In the genomic region with DNA sequence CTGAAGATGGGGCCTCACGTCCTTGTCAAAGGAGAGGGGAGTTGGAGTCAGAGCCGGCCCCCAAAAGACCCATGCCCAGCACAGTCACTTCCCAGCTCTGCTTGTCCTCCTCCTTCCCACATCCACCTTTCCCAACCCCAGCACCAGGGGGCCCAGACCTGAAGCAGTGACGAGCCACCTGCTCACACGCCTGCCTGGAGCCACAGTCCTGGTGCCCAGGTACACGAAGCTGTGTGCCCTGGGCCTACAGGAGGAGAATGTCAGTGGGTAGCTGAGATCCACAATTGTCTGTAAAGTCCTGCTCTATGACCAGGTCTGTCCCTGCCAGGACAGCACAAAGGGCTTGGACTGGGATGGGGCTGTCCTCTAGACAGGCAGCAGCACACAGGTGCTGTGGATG, we compare ENCODE assay signal across 24 cellular contexts.
DNase-seq lines count a peak whose midpoint lies in the region; ATAC-seq, FAIRE-seq and TF ChIP-seq lines count a peak whose summit lies in the region.
"Had no signal": no experiment of that assay in that cellular context is flagged by ENCODE, and none has a peak within 500 bp of the region (broad histone marks: within the 10 kb centered on the region; RNA-seq: fewer than 3 reads in every experiment).

No MANE protein-coding gene starts in this region.

- POLR2A ChIA-PET in IMR-90 (lab: Charles Lee; ENCODE audit: unreplicated experiment): no interaction called here

- H3K18ac ChIP-seq in IMR-90 (ENCODE audit: low read depth, low read length): no peak overlapping the region

- H3K9me1 ChIP-seq in IMR-90 (ENCODE audit: insufficient read depth, low read length): no peaks in the 10 kb centered on the region

- no peaks in the 10 kb centered on the region for H3K36me3 ChIP-seq in IMR-90 (ENCODE audit: control insufficient read depth, insufficient read depth, low read length)
- H3K36me3 ChIP-seq in bronchial epithelial cell (ENCODE audit: control insufficient read depth, insufficient read depth, low read length): no peaks in the 10 kb centered on the region
- H3K36me3 ChIP-seq: BE2C had no signal

- H2AFZ ChIP-seq in IMR-90 (replicated peaks; ENCODE audit: low read length, poor library complexity): peak overlapping the region; percentile 50

- ATAC-seq in IMR-90 (ENCODE audit: low read depth) (no peak), right cardiac atrium (no peak)
- ATAC-seq: HCT116 had no signal

- H3K14ac ChIP-seq in IMR-90 (replicated peaks; ENCODE audit: low read depth, low read length): no peak overlapping the region

- H4K91ac ChIP-seq in IMR-90 (ENCODE audit: insufficient read depth, low read depth, low read length): no peak overlapping the region

- DNase-seq in IMR-90 (no peak), bronchial epithelial cell (ENCODE audit: low read depth) (no peak), islet precursor cell (peak; percentile 51), right cardiac atrium (no peak), D721Med (ENCODE audit: insufficient read length, low spot score) (no peak), NCI-H526 (lab: John Stamatoyannopoulos, UW) (no peak), T1000 (lab: John Stamatoyannopoulos, UW) (no peak)
- DNase-seq: ACHN; BE2C; C1 segment of cervical spinal cord; CD4-positive, CD25-positive, alpha-beta regulatory T cell; CD8-positive, alpha-beta memory T cell; COR-L47; DMS153; DMS79; GDM1; GOT3; H7; HFFc6 had no signal

- peaks cover 6% of the 10 kb centered on the region; the same call in 1 of the 2 replicates for H3K4me1 ChIP-seq in IMR-90 (ENCODE audit: control insufficient read depth, insufficient read depth, low read length)
- no peaks in the 10 kb centered on the region for H3K4me1 ChIP-seq in right cardiac atrium (ENCODE audit: control insufficient read depth, insufficient read depth, low read length)
- H3K4me1 ChIP-seq: BE2C had no signal

- CTCF ChIA-PET in IMR-90 (lab: Yijun Ruan, JAX): no interaction called here

- WGBS in IMR-90 (ENCODE audit: extremely low coverage in 2 of 2, insufficient read length in 1 of 2), 2 experiments: no CpG with 5 or more reads among the region's 5 CpGs
- WGBS in right cardiac atrium: 87% methylated on average over 5 of the region's 5 CpGs

- H3K4me2 ChIP-seq in IMR-90 (ENCODE audit: low read depth, low read length): no peak overlapping the region

- H2BK20ac ChIP-seq in IMR-90 (ENCODE audit: low read depth, low read length): no peak overlapping the region

- H3K79me1 ChIP-seq in IMR-90 (ENCODE audit: low read depth in 1 of 2, low read length in 2 of 2): no peaks in the 10 kb centered on the region

- H3K4me3 ChIP-seq in IMR-90 (ENCODE audit: insufficient read depth, low read depth, low read length): no peak overlapping the region
- H3K4me3 ChIP-seq in bronchial epithelial cell (ENCODE audit: low read depth, low read length): no peak overlapping the region
- H3K4me3 ChIP-seq in right cardiac atrium (ENCODE audit: low read length): no peak overlapping the region
- H3K4me3 ChIP-seq: K562 had no signal

- no peak overlapping the region for H2BK5ac ChIP-seq in IMR-90 (ENCODE audit: low read depth, low read length, poor library complexity, severe bottlenecking)

- H3K27me3 ChIP-seq in IMR-90 (ENCODE audit: control insufficient read depth, insufficient read depth, low read length): no peaks in the 10 kb centered on the region; the same call in 1 of the 2 replicates
- H3K27me3 ChIP-seq in bronchial epithelial cell (ENCODE audit: control insufficient read depth, insufficient read depth, low read length): no peaks in the 10 kb centered on the region
- H3K27me3 ChIP-seq in right cardiac atrium (ENCODE audit: control insufficient read depth, insufficient read depth): no peaks in the 10 kb centered on the region
- H3K27me3 ChIP-seq: BE2C had no signal

- dilution Hi-C loops in IMR-90 (cut with HindIII; ENCODE audit: low sequenced_read_pairs, unreplicated experiment): no loop called here

- H3K9me3 ChIP-seq in IMR-90 (ENCODE audit: control insufficient read depth, insufficient read depth, low read length) (peaks cover 4% of the 10 kb centered on the region; the same call in 1 of the 2 replicates), right cardiac atrium (ENCODE audit: control insufficient read depth, low read length) (no peaks in the 10 kb centered on the region)
- H3K9me3 ChIP-seq: BE2C had no signal

- intact Hi-C loops in IMR-90 (cut with micrococcal nuclease): loop anchor here (5.0 kb wide), 1 partner anchor 312 kb away; no protein-coding TSS in a partner anchor
- intact Hi-C loops in right cardiac atrium (cut with DNase I): loop anchor here in 2 of 4 donors (5.0 to 10.0 kb wide), 3 partner anchors 130 to 370 kb away; no protein-coding TSS in a partner anchor

- H2AK5ac ChIP-seq in IMR-90 (ENCODE audit: low read depth, low read length): no peak overlapping the region

- H4K5ac ChIP-seq in IMR-90 (ENCODE audit: low read depth, low read length): no peak overlapping the region

- H2BK15ac ChIP-seq in IMR-90 (ENCODE audit: low read depth, low read length): no peak overlapping the region

- H2AK9ac ChIP-seq in IMR-90 (replicated peaks; ENCODE audit: low read depth, low read length, poor library complexity): no peak overlapping the region

- TF ChIP-seq CTCF in IMR-90 (conservative IDR thresholded peaks at IDR 0.05; ENCODE audit: low read depth, low read length) (no peak), bronchial epithelial cell (IDR thresholded peaks at IDR 0.05; ENCODE audit: insufficient read depth, low read length, severe bottlenecking) (no peak), D721Med (IDR thresholded peaks at IDR 0.05; ENCODE audit: insufficient read depth, missing control alignments) (no peak)

- H3K9ac ChIP-seq in IMR-90 (ENCODE audit: low read depth, low read length): no peak overlapping the region

- H3K23ac ChIP-seq in IMR-90 (ENCODE audit: low read depth, low read length): no peak overlapping the region

- no peaks in the 10 kb centered on the region for H4K20me1 ChIP-seq in IMR-90 (ENCODE audit: insufficient read depth, low read length)

- no peak for TF ChIP-seq RAD21 in IMR-90 (IDR thresholded peaks at IDR 0.05; ENCODE audit: low read length)

- in situ Hi-C loops in IMR-90 (cut with MboI; ENCODE audit: low sequenced_read_pairs): loop anchor here (25.0 kb wide), 3 partner anchors 127 to 377 kb away; no protein-coding TSS in a partner anchor

- no TSS peak for BruUV-seq in IMR-90 (replicated peaks; lab: Mats Ljungman, UMichigan)

- FAIRE-seq in bronchial epithelial cell (lab: Jason Lieb, UNC) (peak; percentile 58), D721Med (lab: Jason Lieb, UNC) (no peak)
- FAIRE-seq: A204.1, GM12892, GM18507, K562 had no signal

- TF ChIP-seq POLR2A in IMR-90 (IDR thresholded peaks at IDR 0.05; ENCODE audit: low read depth, low read length): no peak

- H3K27ac ChIP-seq in IMR-90 (ENCODE audit: insufficient read depth, low read length) (no peak overlapping the region), right cardiac atrium (ENCODE audit: low read length) (no peak overlapping the region)

- H3K4ac ChIP-seq in IMR-90 (ENCODE audit: low read depth, low read length): no peak overlapping the region

- H3K56ac ChIP-seq in IMR-90 (ENCODE audit: extremely low read depth, insufficient read depth, low read length): no peak overlapping the region

- H2BK120ac ChIP-seq in IMR-90 (ENCODE audit: low read depth, low read length): no peak overlapping the region

- H4K8ac ChIP-seq in IMR-90 (ENCODE audit: low read depth in 2 of 2, low read length in 2 of 2): no peak overlapping the region

TF ChIP-seq in IMR-90, 13 proteins besides CTCF, POLR2A, EP300 and RAD21:
- no peak for TF ChIP-seq SMC3 (IDR thresholded peaks at IDR 0.05; ENCODE audit: low read depth, low read length)
- no peak for TF ChIP-seq NFE2L2 (IDR thresholded peaks at IDR 0.05; ENCODE audit: low read depth, low read length)
